In genomic region chr9:93468763-93469456, GRCh38 we compare ENCODE assay signal across 9 cellular contexts. TPM values are rescaled to one million over a fixed set of nuclear protein-coding genes. Genes with fewer than 3 reads are reported as not detected.
DNase-seq lines count a peak whose midpoint lies in the region; ATAC-seq and TF ChIP-seq lines count a peak whose summit lies in the region.
"Had no signal": no experiment of that assay in that cellular context is flagged by ENCODE, and none has a peak within 500 bp of the region (broad histone marks: within the 10 kb centered on the region; RNA-seq: fewer than 3 reads in every experiment).

No MANE protein-coding gene starts in this region.

- no peaks in the 10 kb centered on the region for H3K27me3 Mint-ChIP-seq in activated CD4-positive, alpha-beta T cell treated with anti-CD3 and anti-CD28 coated beads, Interleukin-2, amount 10 ng/mL, durations not matched to agents 24 days and 14 days

- H3K36me3 ChIP-seq in right lobe of liver (peaks cover 0 to under 1% (median 0%) of the 10 kb centered on the region in 4 donors), thyroid gland (no peaks in the 10 kb centered on the region)

- peak overlapping the region; percentile 19 for H3K4me3 Mint-ChIP-seq in activated CD4-positive, alpha-beta T cell treated with anti-CD3 and anti-CD28 coated beads, Interleukin-2, amount 10 ng/mL, durations not matched to agents 24 days and 14 days

- intact Hi-C loops in activated CD4-positive, alpha-beta T cell treated with anti-CD3 and anti-CD28 coated beads, Interleukin-2, amount 10 ng/mL, durations not matched to agents 24 days and 14 days (cut with micrococcal nuclease): no loop called here
- intact Hi-C loops in right lobe of liver (cut with DNase I): no loop called here
- intact Hi-C loops in thyroid gland (cut with DNase I): no loop called here

- 36% methylated on average over 4 of the region's 5 CpGs for WGBS in right lobe of liver (ENCODE audit: insufficient coverage, low coverage, low lambda C conversion rate, missing lambda C conversion rate)
- 37 to 44% methylated on average over 5 of the region's 5 CpGs for WGBS in thyroid gland, 2 donors

- TF ChIP-seq CTCF in cardiac fibroblast (IDR thresholded peaks at IDR 0.05; ENCODE audit: low read depth, low read length): no peak
- TF ChIP-seq CTCF in right lobe of liver (IDR thresholded peaks at IDR 0.05): no peak
- no peak for TF ChIP-seq CTCF in thyroid gland (IDR thresholded peaks at IDR 0.05)

- H3K27ac Mint-ChIP-seq in activated CD4-positive, alpha-beta T cell treated with anti-CD3 and anti-CD28 coated beads, Interleukin-2, amount 10 ng/mL, durations not matched to agents 24 days and 14 days: peak overlapping the region; percentile 34

- peak; percentile 14 to 51 (median 39) for ATAC-seq in right lobe of liver
- no peak for ATAC-seq in GM21717 (IDR thresholded peaks at IDR 0.05; ENCODE audit: unreplicated experiment)

- H3K36me3 Mint-ChIP-seq in activated CD4-positive, alpha-beta T cell treated with anti-CD3 and anti-CD28 coated beads, Interleukin-2, amount 10 ng/mL, durations not matched to agents 24 days and 14 days (ENCODE audit: low read depth): peaks cover 30% of the 10 kb centered on the region

- H3K4me3 ChIP-seq in cardiac fibroblast (replicated peaks in 1 of 2; ENCODE audit: low read depth in 2 of 2, low read length in 2 of 2) (peak overlapping the region in 1 of 2 donors; percentile 15), right lobe of liver (no peak overlapping the region), thyroid gland (replicated peaks in 1 of 3) (no peak overlapping the region)

- no peak for TF ChIP-seq POLR2A in right lobe of liver (IDR thresholded peaks at IDR 0.05)
- no peak for TF ChIP-seq POLR2A in thyroid gland (IDR thresholded peaks at IDR 0.05)

- no peaks in the 10 kb centered on the region for H3K9me3 ChIP-seq in right lobe of liver
- no peaks in the 10 kb centered on the region for H3K9me3 ChIP-seq in thyroid gland

- peaks cover 64% of the 10 kb centered on the region for H3K4me1 Mint-ChIP-seq in activated CD4-positive, alpha-beta T cell treated with anti-CD3 and anti-CD28 coated beads, Interleukin-2, amount 10 ng/mL, durations not matched to agents 24 days and 14 days

- H3K4me1 ChIP-seq in right lobe of liver: peaks cover 3 to 49% (median 22%) of the 10 kb centered on the region in 4 donors
- peaks cover 43 to 66% of the 10 kb centered on the region in 2 donors for H3K4me1 ChIP-seq in thyroid gland

- peak; percentile 54 for DNase-seq in activated CD4-positive, alpha-beta T cell treated with anti-CD3 and anti-CD28 coated beads, Interleukin-2, amount 10 ng/mL, durations not matched to agents 24 days and 14 days
- DNase-seq in activated CD4-positive, alpha-beta T cell treated with anti-CD3 and anti-CD28 coated beads, Interleukin-2, amount 50 U/mL, for 4 hours: no peak
- DNase-seq in cardiac fibroblast (ENCODE audit: low read depth in 2 of 2) (peak; percentile 52 to 68), right lobe of liver (no peak), thyroid gland (no peak)
- DNase-seq in activated CD4-positive, alpha-beta T cell treated with anti-CD3 and anti-CD28 coated beads for 1 hour: no peak
- no peak for DNase-seq in stimulated activated CD4-positive, alpha-beta T cell treated with anti-CD3 and anti-CD28 coated beads, Interleukin-2, amount 100 ng/mL, for 48 hours
- DNase-seq: SW 1271 had no signal

- H3K27ac ChIP-seq in right lobe of liver: peak overlapping the region in 1 of 3 donors; percentile 34
- peak overlapping the region in 2 of 3 donors; percentile 14 to 41 for H3K27ac ChIP-seq in thyroid gland

- H3K27me3 ChIP-seq in right lobe of liver: no peaks in the 10 kb centered on the region
- H3K27me3 ChIP-seq in thyroid gland: no peaks in the 10 kb centered on the region

- H3K9me3 Mint-ChIP-seq in activated CD4-positive, alpha-beta T cell treated with anti-CD3 and anti-CD28 coated beads, Interleukin-2, amount 10 ng/mL, durations not matched to agents 24 days and 14 days: no peaks in the 10 kb centered on the region

RNA-seq across cellular contexts. Expression of gene FAM120AOS, which starts 15.5 kb away (rescaled TPM):
- 31.6 and 33.9 TPM in 2 replicates for total RNA-seq in activated CD4-positive, alpha-beta T cell treated with anti-CD3 and anti-CD28 coated beads, Interleukin-2, amount 10 ng/mL, durations not matched to agents 24 days and 14 days
- 10 to 100 TPM; 14.4 to 20.8 (median 17.9) TPM for total RNA-seq in right lobe of liver
- total RNA-seq in thyroid gland: 10 to 100 TPM; 68.5 to 92.7 (median 80.8) TPM

RNA-seq across cellular contexts. Expression of gene FAM120A, which starts 17.4 kb away (rescaled TPM):
- 145 and 147 TPM in 2 replicates for total RNA-seq in activated CD4-positive, alpha-beta T cell treated with anti-CD3 and anti-CD28 coated beads, Interleukin-2, amount 10 ng/mL, durations not matched to agents 24 days and 14 days
- total RNA-seq in right lobe of liver: 10 to 100 TPM; 61.9 to 92.1 (median 76.0) TPM
- 100 to 1,000 TPM in 3 of 4 donors, 10 to 100 TPM in 1; 78.1 to 118 (median 111) TPM for total RNA-seq in thyroid gland

Comparison
In these comparisons a context has a peak if more than half of its experiments do, and no peak if none do; other contexts are left out.
1. DNase-seq: peak in activated CD4-positive, alpha-beta T cell treated with anti-CD3 and anti-CD28 coated beads, Interleukin-2, amount 10 ng/mL, durations not matched to agents 24 days and 14 days (single experiment) and cardiac fibroblast (2 of 2); none in activated CD4-positive, alpha-beta T cell treated with anti-CD3 and anti-CD28 coated beads, Interleukin-2, amount 50 U/mL, for 4 hours (0 of 2), right lobe of liver (0 of 3), thyroid gland (0 of 2), activated CD4-positive, alpha-beta T cell treated with anti-CD3 and anti-CD28 coated beads for 1 hour (single experiment) and stimulated activated CD4-positive, alpha-beta T cell treated with anti-CD3 and anti-CD28 coated beads, Interleukin-2, amount 100 ng/mL, for 48 hours (0 of 2).